Comparison of ENCODE assay signal across 1 cellular context in genomic region chr22:25068701-25069100, GRCh38.
TF ChIP-seq lines count a peak whose summit lies in the region.

No MANE protein-coding gene starts in this region.

TF ChIP-seq in SK-N-SH, 30 proteins besides CTCF, POLR2A, EP300 and RAD21:
- peak; percentile 49 for TF ChIP-seq CHD2 (IDR thresholded peaks at IDR 0.05; ENCODE audit: low read length, partially characterized antibody)
- no peak for TF ChIP-seq EZH2phosphoT487 (IDR thresholded peaks at IDR 0.05; ENCODE audit: borderline replicate concordance, low read depth)
- 0 out of 2 replicates have a peak, but pooled peaks have one; percentile 35 for TF ChIP-seq RCOR1 (IDR thresholded peaks at IDR 0.05; ENCODE audit: low read length)
